23 cellular contexts compared by ENCODE assay signal in the genomic region with DNA sequence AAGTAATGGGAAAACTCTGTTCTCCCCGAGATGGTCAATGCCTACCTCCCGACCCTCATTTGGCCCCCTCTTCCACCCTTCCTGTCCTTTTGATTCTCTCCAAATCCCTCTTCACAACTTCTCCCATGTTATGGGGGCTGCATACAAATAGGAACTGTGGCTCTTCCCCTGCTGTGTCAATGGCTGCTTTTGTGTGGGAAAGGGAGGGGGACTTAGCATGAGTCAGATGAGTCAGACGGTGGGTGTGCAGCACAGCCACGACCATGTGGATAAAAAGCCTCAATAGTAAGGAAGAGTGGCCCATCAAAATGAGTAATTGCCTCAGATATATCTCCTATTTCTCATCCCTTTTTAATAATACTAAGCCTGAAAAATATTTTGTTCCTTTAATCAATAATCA. TPM values are rescaled to one million over a fixed set of nuclear protein-coding genes. Genes with fewer than 3 reads are reported as not detected.
A peak's percentile ranks its signal among the peaks of the same experiment; 100 is the strongest.
DNase-seq lines count a peak whose midpoint lies in the region; ATAC-seq and TF ChIP-seq lines count a peak whose summit lies in the region.
"Had no signal": no experiment of that assay in that cellular context is flagged by ENCODE, and none has a peak within 500 bp of the region (broad histone marks: within the 10 kb centered on the region; RNA-seq: fewer than 3 reads in every experiment).

No MANE protein-coding gene starts in this region.

- peak overlapping the region; percentile 13 for H2BK12ac ChIP-seq in trophoblast cell (ENCODE audit: low read length)

- WGBS in trophoblast cell (ENCODE audit: extremely low coverage, insufficient coverage, insufficient read length), result no CpG with 5 or more reads among the region's 4 CpGs

- peak; percentile 10 for DNase-seq in HEK293T (ENCODE audit: extremely low spot score)
- peak; percentile 9 for DNase-seq in SW480 (ENCODE audit: low spot score)
- DNase-seq in iPS-NIHi11 (ENCODE audit: low spot score), result peak; percentile 47
- DNase-seq in trophoblast cell, result no peak
- DNase-seq in activated naive CD4-positive, alpha-beta T cell treated with anti-CD3 and anti-CD28 coated beads, Interleukin-2, amount 10 ng/mL, durations not matched to agents 7 days and 5 days, result no peak
- no peak for DNase-seq in stimulated activated effector memory CD8-positive, alpha-beta T cell treated with anti-CD3 and anti-CD28 coated beads, Interleukin-12 subunit alpha, Interleukin-12 subunit beta, amount 100 ng/mL, for 72 hours (ENCODE audit: low spot score in 2 of 2)
- no peak for DNase-seq in AG08396 (ENCODE audit: low spot score)
- DNase-seq: activated CD4-positive, alpha-beta T cell treated with anti-CD3 and anti-CD28 coated beads for 48 hours; activated CD8-positive, alpha-beta memory T cell treated with anti-CD3 and anti-CD28 coated beads, Interleukin-2, amount 10 ng/mL, durations not matched to agents 7 days and 5 days; activated naive CD8-positive, alpha-beta T cell treated with anti-CD3 and anti-CD28 coated beads for 36 hours; colonic mucosa; DMS79 treated with DMSO at 0.1 percent for 48 hours; H9; heart left ventricle; immature natural killer cell; NCI-H2029 treated with DMSO at 0.1 percent for 48 hours; ovary; right cardiac atrium; SW 1271; testis had no signal

- H3K23ac ChIP-seq in trophoblast cell (ENCODE audit: low read length), result no peak overlapping the region

- ATAC-seq in stimulated activated effector memory CD8-positive, alpha-beta T cell treated with anti-CD3 and anti-CD28 coated beads, Interleukin-12 subunit alpha, Interleukin-12 subunit beta, amount 100 ng/mL, for 72 hours, result no peak
- ATAC-seq: activated CD8-positive, alpha-beta memory T cell treated with anti-CD3 and anti-CD28 coated beads, Interleukin-2, amount 10 ng/mL, durations not matched to agents 7 days and 5 days; heart left ventricle; right cardiac atrium had no signal

- H2AFZ ChIP-seq in trophoblast cell (ENCODE audit: insufficient read depth, low read length, poor library complexity), result no peak overlapping the region

- no peak overlapping the region for H3K4me2 ChIP-seq in trophoblast cell (ENCODE audit: low read length)
- H3K4me2 ChIP-seq: KMS-11 had no signal

- H3K79me1 ChIP-seq in trophoblast cell (ENCODE audit: low read length), result no peaks in the 10 kb centered on the region

- no peak overlapping the region for H3K4me3 Mint-ChIP-seq in activated naive CD4-positive, alpha-beta T cell treated with anti-CD3 and anti-CD28 coated beads, Interleukin-2, amount 10 ng/mL, durations not matched to agents 7 days and 5 days
- no peak overlapping the region for H3K4me3 Mint-ChIP-seq in stimulated activated effector memory CD8-positive, alpha-beta T cell treated with anti-CD3 and anti-CD28 coated beads, Interleukin-12 subunit alpha, Interleukin-12 subunit beta, amount 100 ng/mL, for 72 hours
- H3K4me3 Mint-ChIP-seq: activated CD8-positive, alpha-beta memory T cell treated with anti-CD3 and anti-CD28 coated beads, Interleukin-2, amount 10 ng/mL, durations not matched to agents 7 days and 5 days; activated naive CD8-positive, alpha-beta T cell treated with anti-CD3 and anti-CD28 coated beads for 36 hours; activated T-helper 1 cell treated with anti-CD3 and anti-CD28 coated beads, Interleukin-12 subunit alpha, Interleukin-12 subunit beta, Interleukin-2, Interleukin-4 antibody, amounts not matched to agents 30 ng/mL and 10 ng/mL and 1 ng/mL, durations not matched to agents 14 hours and 24 hours and 36 hours; H9; immature natural killer cell had no signal

- H3K27me3 ChIP-seq in trophoblast cell (ENCODE audit: insufficient read depth, low read length), result no peaks in the 10 kb centered on the region
- H3K27me3 ChIP-seq: colonic mucosa, ovary, testis had no signal

- H4K91ac ChIP-seq in trophoblast cell (ENCODE audit: low read depth, low read length), result no peak overlapping the region

- H3K27ac ChIP-seq in trophoblast cell (ENCODE audit: low read depth, low read length), result no peak overlapping the region
- H3K27ac ChIP-seq: colonic mucosa, heart left ventricle, KMS-11, ovary, testis had no signal

- no peak overlapping the region for H3K9ac ChIP-seq in trophoblast cell (ENCODE audit: low read length)
- H3K9ac ChIP-seq: KMS-11 had no signal

- peaks cover 2 to 3% of the 10 kb centered on the region in 2 experiments for H3K4me1 ChIP-seq in trophoblast cell (ENCODE audit: control insufficient read depth in 1 of 2, insufficient read depth in 2 of 2, low read length in 2 of 2)
- H3K4me1 ChIP-seq: colonic mucosa, heart left ventricle, testis had no signal

- POLR2A ChIA-PET in HEK293T (lab: Yijun Ruan, JAX), result no interaction called here

- H3K79me2 ChIP-seq in trophoblast cell (ENCODE audit: control insufficient read depth, insufficient read depth, low read length, poor library complexity), result no peaks in the 10 kb centered on the region

- H2BK120ac ChIP-seq in trophoblast cell (ENCODE audit: insufficient read depth, low read length, poor library complexity), result no peak overlapping the region

- no peak overlapping the region for H3K4me3 ChIP-seq in trophoblast cell (ENCODE audit: low read depth, low read length)
- H3K4me3 ChIP-seq: colonic mucosa, heart left ventricle, ovary, testis had no signal

- no peak overlapping the region for H3K4ac ChIP-seq in trophoblast cell (ENCODE audit: low read depth, low read length)

- H3K27ac Mint-ChIP-seq in activated naive CD4-positive, alpha-beta T cell treated with anti-CD3 and anti-CD28 coated beads, Interleukin-2, amount 10 ng/mL, durations not matched to agents 7 days and 5 days, result no peak overlapping the region
- H3K27ac Mint-ChIP-seq in stimulated activated effector memory CD8-positive, alpha-beta T cell treated with anti-CD3 and anti-CD28 coated beads, Interleukin-12 subunit alpha, Interleukin-12 subunit beta, amount 100 ng/mL, for 72 hours, result no peak overlapping the region
- H3K27ac Mint-ChIP-seq: activated CD8-positive, alpha-beta memory T cell treated with anti-CD3 and anti-CD28 coated beads, Interleukin-2, amount 10 ng/mL, durations not matched to agents 7 days and 5 days; activated naive CD8-positive, alpha-beta T cell treated with anti-CD3 and anti-CD28 coated beads for 36 hours; activated T-helper 1 cell treated with anti-CD3 and anti-CD28 coated beads, Interleukin-12 subunit alpha, Interleukin-12 subunit beta, Interleukin-2, Interleukin-4 antibody, amounts not matched to agents 30 ng/mL and 10 ng/mL and 1 ng/mL, durations not matched to agents 14 hours and 24 hours and 36 hours had no signal

- H4K12ac ChIP-seq in trophoblast cell (ENCODE audit: low read depth, low read length), result no peak overlapping the region

- no peak overlapping the region for H2AK5ac ChIP-seq in trophoblast cell (ENCODE audit: low read length)

- no peaks in the 10 kb centered on the region for H3K36me3 ChIP-seq in trophoblast cell (ENCODE audit: control insufficient read depth in 1 of 2, insufficient read depth in 2 of 2, low read length in 2 of 2)
- H3K36me3 ChIP-seq: colonic mucosa, heart left ventricle, ovary had no signal

- H2BK5ac ChIP-seq in trophoblast cell (ENCODE audit: low read depth, low read length, poor library complexity), result no peak overlapping the region

- no peaks in the 10 kb centered on the region for H3K27me3 Mint-ChIP-seq in activated naive CD4-positive, alpha-beta T cell treated with anti-CD3 and anti-CD28 coated beads, Interleukin-2, amount 10 ng/mL, durations not matched to agents 7 days and 5 days
- H3K27me3 Mint-ChIP-seq: activated CD8-positive, alpha-beta memory T cell treated with anti-CD3 and anti-CD28 coated beads, Interleukin-2, amount 10 ng/mL, durations not matched to agents 7 days and 5 days; activated naive CD8-positive, alpha-beta T cell treated with anti-CD3 and anti-CD28 coated beads for 36 hours had no signal

- no peak overlapping the region for H3K18ac ChIP-seq in trophoblast cell (ENCODE audit: low read length)

- no peak overlapping the region for H3K14ac ChIP-seq in trophoblast cell (ENCODE audit: low read length)

- H4K8ac ChIP-seq in trophoblast cell (ENCODE audit: low read depth, low read length), result no peak overlapping the region

- H3K36me3 Mint-ChIP-seq in activated naive CD4-positive, alpha-beta T cell treated with anti-CD3 and anti-CD28 coated beads, Interleukin-2, amount 10 ng/mL, durations not matched to agents 7 days and 5 days, result no peaks in the 10 kb centered on the region
- H3K36me3 Mint-ChIP-seq in stimulated activated effector memory CD8-positive, alpha-beta T cell treated with anti-CD3 and anti-CD28 coated beads, Interleukin-12 subunit alpha, Interleukin-12 subunit beta, amount 100 ng/mL, for 72 hours, result no peaks in the 10 kb centered on the region
- H3K36me3 Mint-ChIP-seq: activated CD8-positive, alpha-beta memory T cell treated with anti-CD3 and anti-CD28 coated beads, Interleukin-2, amount 10 ng/mL, durations not matched to agents 7 days and 5 days; activated naive CD8-positive, alpha-beta T cell treated with anti-CD3 and anti-CD28 coated beads for 36 hours; immature natural killer cell had no signal

- H3K9me3 ChIP-seq in trophoblast cell (ENCODE audit: insufficient read depth, low read depth, low read length), result no peaks in the 10 kb centered on the region
- H3K9me3 ChIP-seq: colonic mucosa, ovary, testis had no signal

- CTCF ChIA-PET in HEK293T (lab: Yijun Ruan, JAX), result no interaction called here
- CTCF ChIA-PET in activated naive CD4-positive, alpha-beta T cell treated with anti-CD3 and anti-CD28 coated beads, Interleukin-2, amount 10 ng/mL, durations not matched to agents 7 days and 5 days (lab: Charles Lee), result no interaction called here

- H3K4me1 Mint-ChIP-seq in activated naive CD4-positive, alpha-beta T cell treated with anti-CD3 and anti-CD28 coated beads, Interleukin-2, amount 10 ng/mL, durations not matched to agents 7 days and 5 days, result no peaks in the 10 kb centered on the region
- no peaks in the 10 kb centered on the region for H3K4me1 Mint-ChIP-seq in stimulated activated effector memory CD8-positive, alpha-beta T cell treated with anti-CD3 and anti-CD28 coated beads, Interleukin-12 subunit alpha, Interleukin-12 subunit beta, amount 100 ng/mL, for 72 hours
- H3K4me1 Mint-ChIP-seq: activated CD8-positive, alpha-beta memory T cell treated with anti-CD3 and anti-CD28 coated beads, Interleukin-2, amount 10 ng/mL, durations not matched to agents 7 days and 5 days; activated naive CD8-positive, alpha-beta T cell treated with anti-CD3 and anti-CD28 coated beads for 36 hours; immature natural killer cell had no signal

- H3K9me3 Mint-ChIP-seq in activated naive CD4-positive, alpha-beta T cell treated with anti-CD3 and anti-CD28 coated beads, Interleukin-2, amount 10 ng/mL, durations not matched to agents 7 days and 5 days, result peaks cover 4% of the 10 kb centered on the region
- peaks cover 5% of the 10 kb centered on the region for H3K9me3 Mint-ChIP-seq in stimulated activated effector memory CD8-positive, alpha-beta T cell treated with anti-CD3 and anti-CD28 coated beads, Interleukin-12 subunit alpha, Interleukin-12 subunit beta, amount 100 ng/mL, for 72 hours
- H3K9me3 Mint-ChIP-seq: activated T-helper 1 cell treated with anti-CD3 and anti-CD28 coated beads, Interleukin-12 subunit alpha, Interleukin-12 subunit beta, Interleukin-2, Interleukin-4 antibody, amounts not matched to agents 30 ng/mL and 10 ng/mL and 1 ng/mL, durations not matched to agents 14 hours and 24 hours and 36 hours had no signal

TF ChIP-seq in HEK293T, 16 proteins besides CTCF, POLR2A, EP300 and RAD21:
- no peak for TF ChIP-seq TARDBP (IDR thresholded peaks at IDR 0.05)
- TF ChIP-seq L3MBTL2 (conservative IDR thresholded peaks at IDR 0.05), result no peak

RNA-seq across cellular contexts. Expression of a gene that starts 31.9 kb away (rescaled TPM):
- not detected in 2 replicates for polyA plus RNA-seq in trophoblast cell (2013)
- polyA plus RNA-seq: heart left ventricle, immature natural killer cell, liver, ovary, right cardiac atrium had no signal

Comparison
In these comparisons a context has a peak if more than half of its experiments do, and no peak if none do; other contexts are left out.
1. DNase-seq: peak in HEK293T (single experiment), SW480 (single experiment) and iPS-NIHi11 (single experiment); none in trophoblast cell (0 of 2), activated naive CD4-positive, alpha-beta T cell treated with anti-CD3 and anti-CD28 coated beads, Interleukin-2, amount 10 ng/mL, durations not matched to agents 7 days and 5 days (single experiment), stimulated activated effector memory CD8-positive, alpha-beta T cell treated with anti-CD3 and anti-CD28 coated beads, Interleukin-12 subunit alpha, Interleukin-12 subunit beta, amount 100 ng/mL, for 72 hours (0 of 2) and AG08396 (single experiment).